In genomic region chr5:173883347-173883924, GRCh38 we compare ENCODE assay signal across 14 cellular contexts. TPM values are rescaled to one million over a fixed set of nuclear protein-coding genes. Genes with fewer than 3 reads are reported as not detected.
DNase-seq lines count a peak whose midpoint lies in the region; FAIRE-seq and TF ChIP-seq lines count a peak whose summit lies in the region.
"Had no signal": no experiment of that assay in that cellular context is flagged by ENCODE, and none has a peak within 500 bp of the region (broad histone marks: within the 10 kb centered on the region; RNA-seq: fewer than 3 reads in every experiment).

No MANE protein-coding gene starts in this region.

- peak overlapping the region; percentile 41 for H4K91ac ChIP-seq in trophoblast cell (ENCODE audit: low read depth, low read length)

- H4K20me1 ChIP-seq in PC-9 (ENCODE audit: insufficient read depth): no peaks in the 10 kb centered on the region

- no peak overlapping the region for H4K12ac ChIP-seq in trophoblast cell (ENCODE audit: low read depth, low read length)

- H3K36me3 ChIP-seq in trophoblast cell (ENCODE audit: control insufficient read depth in 1 of 2, insufficient read depth in 2 of 2, low read length in 2 of 2) (no peaks in the 10 kb centered on the region), PC-9 (ENCODE audit: low read depth) (no peaks in the 10 kb centered on the region)

- no TSS peak for BruUV-seq in PC-9 (replicated peaks; lab: Mats Ljungman, UMichigan)

- no peaks in the 10 kb centered on the region for H3K9me2 ChIP-seq in PC-9 (ENCODE audit: insufficient read depth)

- CTCF ChIA-PET in PC-9 (lab: Charles Lee): no interaction called here

- H3K4me2 ChIP-seq in trophoblast cell (ENCODE audit: low read length): no peak overlapping the region
- H3K4me2 ChIP-seq in PC-9: no peak overlapping the region

- no peak overlapping the region for H3K23ac ChIP-seq in trophoblast cell (ENCODE audit: low read length)

- no CpG with 5 or more reads among the region's 3 CpGs for WGBS in trophoblast cell (ENCODE audit: extremely low coverage, insufficient coverage, insufficient read length)

- H3K9me3 ChIP-seq in trophoblast cell (ENCODE audit: insufficient read depth, low read depth, low read length) (no peaks in the 10 kb centered on the region), PC-9 (ENCODE audit: insufficient read depth, low read depth) (peaks cover 6% of the 10 kb centered on the region; the same call in 1 of the 2 replicates)

- peaks cover 34% of the 10 kb centered on the region; the same call in 1 of the 2 replicates for H3F3A ChIP-seq in PC-9 (ENCODE audit: insufficient read depth, low read depth)

- peak overlapping the region; percentile 55 for H3K14ac ChIP-seq in trophoblast cell (ENCODE audit: low read length)

- no peak for TF ChIP-seq POLR2A in GM12891 (IDR thresholded peaks at IDR 0.05; ENCODE audit: low read depth, low read length)

- H3K4me1 ChIP-seq in trophoblast cell (ENCODE audit: control insufficient read depth in 1 of 2, insufficient read depth in 2 of 2, low read length in 2 of 2): peaks cover 3 to 7% of the 10 kb centered on the region in 2 experiments
- H3K4me1 ChIP-seq in PC-9 (replicated peaks; ENCODE audit: insufficient read depth): peaks cover 57% of the 10 kb centered on the region

- no peak overlapping the region for H3K4me3 ChIP-seq in trophoblast cell (ENCODE audit: low read depth, low read length)
- H3K4me3 ChIP-seq in PC-9: no peak overlapping the region

- no peak overlapping the region for H2AK5ac ChIP-seq in trophoblast cell (ENCODE audit: low read length)

- no peak overlapping the region for H3K27ac ChIP-seq in trophoblast cell (ENCODE audit: low read depth, low read length)
- H3K27ac ChIP-seq in PC-9: no peak overlapping the region
- H3K27ac ChIP-seq: RWPE1 had no signal

- intact Hi-C loops in PC-9 (cut with micrococcal nuclease; ENCODE audit: unreplicated experiment): no loop called here

- H3K4ac ChIP-seq in trophoblast cell (ENCODE audit: low read depth, low read length): no peak overlapping the region

- H2BK5ac ChIP-seq in trophoblast cell (ENCODE audit: low read depth, low read length, poor library complexity): peak overlapping the region; percentile 62

- no peaks in the 10 kb centered on the region for H3K27me3 ChIP-seq in trophoblast cell (ENCODE audit: insufficient read depth, low read length)
- no peaks in the 10 kb centered on the region for H3K27me3 ChIP-seq in PC-9 (ENCODE audit: insufficient read depth, low read depth)

- H3K9ac ChIP-seq in trophoblast cell (ENCODE audit: low read length): no peak overlapping the region

- POLR2A ChIA-PET in PC-9 (lab: Charles Lee; ENCODE audit: unreplicated experiment): no interaction called here

- peaks cover 3% of the 10 kb centered on the region for H3K79me2 ChIP-seq in trophoblast cell (ENCODE audit: control insufficient read depth, insufficient read depth, low read length, poor library complexity)
- peaks cover 2% of the 10 kb centered on the region; the same call in 1 of the 2 replicates for H3K79me2 ChIP-seq in PC-9 (ENCODE audit: low read depth)

- peak overlapping the region; percentile 79 for H2BK120ac ChIP-seq in trophoblast cell (ENCODE audit: insufficient read depth, low read length, poor library complexity)

- peak overlapping the region; percentile 3 for H4K8ac ChIP-seq in trophoblast cell (ENCODE audit: low read depth, low read length)

- FAIRE-seq in GM12891 (lab: Jason Lieb, UNC) (peak; percentile 41), RCC 7860 (lab: Jason Lieb, UNC) (no peak)

- H2AFZ ChIP-seq in trophoblast cell (ENCODE audit: insufficient read depth, low read length, poor library complexity) (no peak overlapping the region), PC-9 (no peak overlapping the region)

- in situ Hi-C loops in GM13977 (cut with MboI; ENCODE audit: low pct_unique_long_range_greater_than_20kb, low sequenced_read_pairs, unreplicated experiment): no loop called here

- H2BK12ac ChIP-seq in trophoblast cell (ENCODE audit: low read length): peak overlapping the region; percentile 29

- peaks cover 16% of the 10 kb centered on the region for H3K79me1 ChIP-seq in trophoblast cell (ENCODE audit: low read length)

- TF ChIP-seq CTCF in PC-9 (conservative IDR thresholded peaks at IDR 0.05) (no peak), GM13977 (IDR thresholded peaks at IDR 0.05; ENCODE audit: extremely low read depth, insufficient read depth, missing control alignments) (no peak)

- H3K18ac ChIP-seq in trophoblast cell (ENCODE audit: low read length): peak overlapping the region; percentile 14

- no peak for DNase-seq in GM12891 (ENCODE audit: insufficient read length, low spot score)
- peak; percentile 8 for DNase-seq in RCC 7860 (ENCODE audit: low spot score)
- DNase-seq in kidney tubule cell (ENCODE audit: low spot score): peak; percentile 64
- DNase-seq in trophoblast cell: no peak
- DNase-seq in NCI-H2081 (lab: John Stamatoyannopoulos, UW): no peak
- DNase-seq in PC-9: no peak
- no peak for DNase-seq in GM13977 (ENCODE audit: low spot score)
- DNase-seq: GF-D8, NCI-H1105, NCI-H1694, NCI-H2107, NCI-H524 treated with DMSO at 0.1 percent for 48 hours, OCI-M1 had no signal

TF ChIP-seq in GM12891, 5 proteins besides CTCF, POLR2A, EP300 and RAD21:
- TF ChIP-seq POU2F2 (IDR thresholded peaks at IDR 0.05; ENCODE audit: low read depth, low read length) (no peak), TAF1 (IDR thresholded peaks at IDR 0.05; ENCODE audit: low read depth, low read length) (no peak), POLR2AphosphoS5 (IDR thresholded peaks at IDR 0.05; ENCODE audit: low read depth, low read length) (no peak), PAX5 (IDR thresholded peaks at IDR 0.05; ENCODE audit: insufficient read depth, low read length, severe bottlenecking) (no peak), SPI1 (IDR thresholded peaks at IDR 0.05; ENCODE audit: low read depth, low read length) (no peak)

RNA-seq across cellular contexts. Expression of gene CPEB4, which starts 4.7 kb away (rescaled TPM):
- polyA plus RNA-seq in GM12891 (2012; ENCODE audit: low read depth, missing spikeins): 15.2 TPM
- 50.4 and 53.4 TPM in 2 replicates for polyA plus RNA-seq in trophoblast cell (2013)
- total RNA-seq in PC-9 (2021): 11.6 and 15.4 TPM in 2 replicates

Comparison
In these comparisons a context has a peak if more than half of its experiments do, and no peak if none do; other contexts are left out.
1. DNase-seq: peak in RCC 7860 (single experiment) and kidney tubule cell (single experiment); none in GM12891 (single experiment), trophoblast cell (0 of 2), NCI-H2081 (0 of 2), PC-9 (0 of 2) and GM13977 (single experiment).